5 cellular contexts compared by ENCODE assay signal in genomic region chr2:70466647-70467046, GRCh38.
A peak's percentile ranks its signal among the peaks of the same experiment; 100 is the strongest.
DNase-seq lines count a peak whose midpoint lies in the region; ATAC-seq, FAIRE-seq and TF ChIP-seq lines count a peak whose summit lies in the region.
"Not testable (repeated sequence)": the region's sequence is repeated elsewhere in the genome, so short reads cannot be mapped to it uniquely, and the experiment has no call there.

No MANE protein-coding gene starts in this region.

- H3K4me1 ChIP-seq in HEK293 (ENCODE audit: control insufficient read depth, insufficient read depth, low read length); K562 (replicated peaks in 1 of 2; ENCODE audit: control insufficient read depth in 2 of 2, insufficient read depth in 2 of 2, low read length in 2 of 2): not testable (repeated sequence)
- H3K4me1 ChIP-seq in cardiac muscle cell (ENCODE audit: low read depth): peaks cover 46% of the 10 kb centered on the region

- not testable (repeated sequence) for H3K4me2 ChIP-seq in K562 (ENCODE audit: insufficient read depth, low read length)

- H2AFZ ChIP-seq in K562 (ENCODE audit: low read depth, low read length): not testable (repeated sequence)

- BruUV-seq in K562 (replicated peaks; lab: Mats Ljungman, UMichigan): not testable (repeated sequence)

- H4K20me1 ChIP-seq in K562 (replicated peaks; ENCODE audit: control insufficient read depth, insufficient read depth, low read length): not testable (repeated sequence)

- TF ChIP-seq EP300 in K562 (IDR thresholded peaks at IDR 0.05; ENCODE audit: low read length): not testable (repeated sequence)

- not testable (repeated sequence) for ATAC-seq in K562, left lobe of liver

- whole genome bisulfite sequencing in K562 (ENCODE audit: insufficient coverage, low coverage, missing lambda C conversion rate): 0% methylated on average over 4 of the region's 4 CpGs

- not testable (repeated sequence) for H3K9me1 ChIP-seq in K562 (ENCODE audit: control insufficient read depth, insufficient read depth, low read length)

- in situ Hi-C loops in K562 (cut with MboI): not testable (repeated sequence)

- intact Hi-C loops in K562 (cut with micrococcal nuclease): not testable (repeated sequence)

- not testable (repeated sequence) for FAIRE-seq in K562 (lab: Jason Lieb, UNC)

- not testable (repeated sequence) for TF ChIP-seq CTCF in HEK293 (tag by site-specific recombination; IDR thresholded peaks at IDR 0.05); K562 (IDR thresholded peaks at IDR 0.05 in 2 of 3, conservative IDR thresholded peaks at IDR 0.05 in 1 of 3; ENCODE audit: insufficient read depth in 2 of 3, low read depth in 1 of 3, low read length in 3 of 3); cardiac muscle cell (IDR thresholded peaks at IDR 0.05; ENCODE audit: low read depth, low read length)

- not testable (repeated sequence) for H3K4me3 ChIP-seq in HEK293 (ENCODE audit: low read depth, low read length); K562; cardiac muscle cell

- not testable (repeated sequence) for H3K9me3 ChIP-seq in HEK293 (ENCODE audit: control insufficient read depth, insufficient read depth, low read depth, low read length); K562 (replicated peaks; ENCODE audit: control insufficient read depth, insufficient read depth, low read depth, low read length); cardiac muscle cell (ENCODE audit: low read depth)

- TF ChIP-seq POLR2A in K562 (conservative IDR thresholded peaks at IDR 0.05): not testable (repeated sequence)

- H3K9ac ChIP-seq in K562 (ENCODE audit: insufficient read depth in 1 of 2, low read depth in 2 of 2, low read length in 2 of 2): not testable (repeated sequence)

- POLR2A ChIA-PET in HEK293 (lab: Yijun Ruan, JAX): not testable (repeated sequence)
- POLR2A ChIA-PET in K562 (lab: Yijun Ruan, JAX): interaction anchor here (1.5 kb wide), 1 partner anchor 10 kb away, joined by 3 read pairs; no protein-coding TSS in a partner anchor

- not testable (repeated sequence) for H3K36me3 ChIP-seq in HEK293 (ENCODE audit: control insufficient read depth in 2 of 2, insufficient read depth in 1 of 2, low read length in 2 of 2); K562 (ENCODE audit: control insufficient read depth, insufficient read depth, low read length); cardiac muscle cell

- CTCF ChIA-PET in HEK293 (lab: Yijun Ruan, JAX); K562 (lab: Yijun Ruan, JAX; ENCODE audit: low intra/inter-chr PET ratio): not testable (repeated sequence)

- H3K27ac ChIP-seq in HEK293 (ENCODE audit: extremely low read depth, low read depth, low read length); K562 (ENCODE audit: extremely low read depth, low read depth, low read length): not testable (repeated sequence)
- H3K27ac ChIP-seq in cardiac muscle cell: peak overlapping the region; percentile 75

- peaks cover 9 to 46% of the 10 kb centered on the region in 2 experiments; a peak in 4 of 5 replicates for H3K27me3 ChIP-seq in K562 (ENCODE audit: control insufficient read depth in 2 of 2, insufficient read depth in 2 of 2, low read length in 2 of 2)
- H3K27me3 ChIP-seq in cardiac muscle cell: not testable (repeated sequence)

- not testable (repeated sequence) for H3K79me2 ChIP-seq in K562 (ENCODE audit: control insufficient read depth, insufficient read depth, low read length)

- not testable (repeated sequence) for TF ChIP-seq RAD21 in K562 (CRISPR knock-in tag; conservative IDR thresholded peaks at IDR 0.05 in 1 of 2, IDR thresholded peaks at IDR 0.05 in 1 of 2)

- DNase-seq in activated CD8-positive, alpha-beta memory T cell treated with anti-CD3 and anti-CD28 coated beads for 24 hours: peak; percentile 4
- DNase-seq in K562 (ENCODE audit: extremely low read depth in 1 of 4, low spot score in 3 of 4); cardiac muscle cell (ENCODE audit: low read depth in 1 of 2, low spot score in 1 of 2): not testable (repeated sequence)
- DNase-seq in left lobe of liver (ENCODE audit: low spot score): peak; percentile 10

TF ChIP-seq in HEK293, 187 proteins besides CTCF, POLR2A, EP300 and RAD21:
- peak; percentile 71 for TF ChIP-seq ZNF146 (tag by site-specific recombination; IDR thresholded peaks at IDR 0.05)
TF ChIP-seq in HEK293: peak in this region for 1; not testable (repeated sequence) for 186.

TF ChIP-seq in K562, 482 proteins besides CTCF, POLR2A, EP300 and RAD21:
- TF ChIP-seq ZNF146 (CRISPR knock-in tag; IDR thresholded peaks at IDR 0.05; ENCODE audit: unreplicated experiment): peak; percentile 59
